24 cellular contexts compared by ENCODE assay signal in genomic region chr19:39986643-39987042, GRCh38. TPM values are rescaled to one million over a fixed set of nuclear protein-coding genes. Genes with fewer than 3 reads are reported as not detected.
DNase-seq lines count a peak whose midpoint lies in the region; ATAC-seq, FAIRE-seq and TF ChIP-seq lines count a peak whose summit lies in the region.
"Had no signal": no experiment of that assay in that cellular context is flagged by ENCODE, and none has a peak within 500 bp of the region (broad histone marks: within the 10 kb centered on the region; RNA-seq: fewer than 3 reads in every experiment).

No MANE protein-coding gene starts in this region.

- H3K36me3 Mint-ChIP-seq in activated T-cell treated with anti-CD3 and anti-CD28 coated beads, Interleukin-2, amount 50 U/mL, for 24 hours (ENCODE audit: low read depth) = peaks cover 74% of the 10 kb centered on the region

- no peak overlapping the region for H3K27ac Mint-ChIP-seq in activated T-cell treated with anti-CD3 and anti-CD28 coated beads, Interleukin-2, amount 50 U/mL, for 24 hours
- H3K27ac Mint-ChIP-seq: B cell; CD4-positive, alpha-beta T cell; CD8-positive, alpha-beta T cell had no signal

- DNase-seq in D721Med (ENCODE audit: insufficient read length, low spot score) = no peak
- no peak for DNase-seq in GM19239 (ENCODE audit: insufficient read length, low spot score)
- peak; percentile 23 for DNase-seq in HT-29 (ENCODE audit: low spot score)
- DNase-seq in cerebellar cortex (ENCODE audit: low spot score) = peak; percentile 11
- no peak for DNase-seq in activated T-cell treated with anti-CD3 and anti-CD28 coated beads, Interleukin-2, amount 50 U/mL, for 24 hours
- no peak for DNase-seq in T-helper 2 cell
- no peak for DNase-seq in SIG-M5 treated with dmso at 0.1 percent for 504 hours (lab: John Stamatoyannopoulos, UW; ENCODE audit: unreplicated experiment)
- DNase-seq: 8988T; AML-193; Caco-2; Calu3; CD4-positive, alpha-beta T cell; CD8-positive, alpha-beta T cell; DMS 273 treated with DMSO at 0.1 percent for 48 hours; DMS153; DMS53; DMS79; DND-41; EL; GDM1 had no signal

- H3K4me3 Mint-ChIP-seq in activated T-cell treated with anti-CD3 and anti-CD28 coated beads, Interleukin-2, amount 50 U/mL, for 24 hours = no peak overlapping the region
- H3K4me3 Mint-ChIP-seq: B cell; CD4-positive, alpha-beta T cell; CD8-positive, alpha-beta T cell had no signal

- no peak for TF ChIP-seq CTCF in D721Med (IDR thresholded peaks at IDR 0.05; ENCODE audit: insufficient read depth, missing control alignments)

- ATAC-seq in HG03196 (IDR thresholded peaks at IDR 0.05; ENCODE audit: unreplicated experiment) = no peak
- ATAC-seq: CD8-positive, alpha-beta T cell; GM12878 had no signal

- peaks cover 34% of the 10 kb centered on the region for H3K9me3 Mint-ChIP-seq in activated T-cell treated with anti-CD3 and anti-CD28 coated beads, Interleukin-2, amount 50 U/mL, for 24 hours

- FAIRE-seq in D721Med (lab: Jason Lieb, UNC) (peak; percentile 60), GM19239 (lab: Jason Lieb, UNC) (peak; percentile 64)
- FAIRE-seq: GM12878, GM12892 had no signal

- H3K4me1 Mint-ChIP-seq in activated T-cell treated with anti-CD3 and anti-CD28 coated beads, Interleukin-2, amount 50 U/mL, for 24 hours (ENCODE audit: low read depth) = peaks cover 29% of the 10 kb centered on the region

- no peaks in the 10 kb centered on the region for H3K27me3 Mint-ChIP-seq in activated T-cell treated with anti-CD3 and anti-CD28 coated beads, Interleukin-2, amount 50 U/mL, for 24 hours
- H3K27me3 Mint-ChIP-seq: B cell; CD4-positive, alpha-beta T cell had no signal

RNA-seq across cellular contexts. Expression of gene ZNF546, which starts 10.2 kb away (rescaled TPM):
- not detected in 2 replicates for total RNA-seq in HT-29 (2014; rRNA removed; shearing (Covaris generic))

RNA-seq across cellular contexts. Expression of gene PSMC4, which starts 15.7 kb away (rescaled TPM):
- 284 and 351 TPM in 2 replicates for total RNA-seq in HT-29 (2014; rRNA removed; shearing (Covaris generic))

RNA-seq across cellular contexts. Expression of gene FCGBP, which starts 52.2 kb away (rescaled TPM):
- 10.1 and 14.8 TPM in 2 replicates for total RNA-seq in HT-29 (2014; rRNA removed; shearing (Covaris generic))

Comparison
In these comparisons a context has a peak if more than half of its experiments do, and no peak if none do; other contexts are left out.
1. DNase-seq: peak in HT-29 (single experiment) and cerebellar cortex (single experiment); none in D721Med (single experiment), GM19239 (single experiment), activated T-cell treated with anti-CD3 and anti-CD28 coated beads, Interleukin-2, amount 50 U/mL, for 24 hours (single experiment), T-helper 2 cell (0 of 5) and SIG-M5 treated with dmso at 0.1 percent for 504 hours (single experiment).